13 cellular contexts compared by ENCODE assay signal in the genomic region with DNA sequence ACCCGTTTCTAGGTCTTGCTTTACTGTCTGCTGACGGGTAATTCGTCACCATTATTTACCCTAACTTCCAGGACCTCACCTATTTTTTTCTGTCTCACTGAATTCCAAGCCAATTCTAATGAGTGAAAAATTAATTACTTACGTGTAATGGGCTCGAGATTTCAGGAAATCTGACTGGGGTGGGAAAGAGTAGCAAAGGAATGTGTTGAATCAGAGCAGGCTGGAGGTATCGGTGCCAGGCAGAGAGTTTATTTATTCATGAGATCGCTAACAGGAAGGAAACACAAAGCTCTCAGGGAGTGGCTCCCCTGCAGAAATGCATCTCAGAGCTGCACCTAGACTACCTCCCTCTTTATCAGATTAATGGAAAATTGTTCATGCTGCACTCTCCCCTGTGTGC. TPM values are rescaled to one million over a fixed set of nuclear protein-coding genes. Genes with fewer than 3 reads are reported as not detected.
A peak's percentile ranks its signal among the peaks of the same experiment; 100 is the strongest.
DNase-seq lines count a peak whose midpoint lies in the region; ATAC-seq and TF ChIP-seq lines count a peak whose summit lies in the region.
"Had no signal": no experiment of that assay in that cellular context is flagged by ENCODE, and none has a peak within 500 bp of the region (broad histone marks: within the 10 kb centered on the region; RNA-seq: fewer than 3 reads in every experiment).

No MANE protein-coding gene starts in this region.

- H3K27me3 ChIP-seq in MG63, result no peaks in the 10 kb centered on the region
- H3K27me3 ChIP-seq in osteoblast (ENCODE audit: insufficient read depth, low read length), result peaks cover 10% of the 10 kb centered on the region

- H3K79me2 ChIP-seq in osteoblast (ENCODE audit: insufficient read depth, low read length), result peaks cover 10% of the 10 kb centered on the region

- peaks cover 6% of the 10 kb centered on the region for H3K4me1 ChIP-seq in osteoblast (ENCODE audit: insufficient read depth, low read length)

- peak overlapping the region; percentile 6 for H3K4me2 ChIP-seq in osteoblast (ENCODE audit: insufficient read depth, low read length)

- peak; percentile 44 for DNase-seq in Caki2 (ENCODE audit: low read depth)
- peak; percentile 26 for DNase-seq in MG63
- DNase-seq in osteoblast (ENCODE audit: insufficient read length, low spot score, missing footprints), result no peak
- no peak for DNase-seq in RKO (ENCODE audit: low spot score)
- no peak for DNase-seq in coronary artery (ENCODE audit: low spot score)
- DNase-seq: activated CD4-positive, alpha-beta memory T cell treated with anti-CD3 and anti-CD28 coated beads, Interleukin-2, amount 10 ng/mL, durations not matched to agents 7 days and 5 days; CD4-positive, alpha-beta T cell; NCI-H524; right cardiac atrium; T1000 had no signal

- H3K27ac ChIP-seq in osteoblast (ENCODE audit: low read depth, low read length) (no peak overlapping the region), coronary artery (no peak overlapping the region)

- no peak overlapping the region for H3K4me3 ChIP-seq in MG63
- no peak overlapping the region for H3K4me3 ChIP-seq in osteoblast (ENCODE audit: insufficient read depth, low read length)
- H3K4me3 ChIP-seq in coronary artery, result no peak overlapping the region

- in situ Hi-C loops in Caki2 (cut with HindIII; ENCODE audit: low pct_unique_long_range_greater_than_20kb, low sequenced_read_pairs), result no loop called here

- ATAC-seq in esophagus mucosa (peak; percentile 69), GM21529 (IDR thresholded peaks at IDR 0.05; ENCODE audit: unreplicated experiment) (no peak), HG03097 (IDR thresholded peaks at IDR 0.05; ENCODE audit: low FRiP score, unreplicated experiment) (no peak)
- ATAC-seq: right cardiac atrium had no signal

- TF ChIP-seq CTCF in osteoblast (IDR thresholded peaks at IDR 0.05; ENCODE audit: extremely low read depth, low read depth, low read length) (no peak), coronary artery (IDR thresholded peaks at IDR 0.05) (no peak)

- H4K20me1 ChIP-seq in osteoblast (ENCODE audit: insufficient read depth, low read length), result no peaks in the 10 kb centered on the region

- no peaks in the 10 kb centered on the region for H3K9me3 ChIP-seq in MG63
- H3K9me3 ChIP-seq in osteoblast (ENCODE audit: low read depth, low read length), result no peaks in the 10 kb centered on the region

- no peak overlapping the region for H2AFZ ChIP-seq in osteoblast (ENCODE audit: low read length)

- no peaks in the 10 kb centered on the region for H3K36me3 ChIP-seq in MG63
- no peaks in the 10 kb centered on the region for H3K36me3 ChIP-seq in osteoblast (ENCODE audit: insufficient read depth, low read length)

RNA-seq across cellular contexts. Expression of a gene that starts 4.0 kb away (rescaled TPM):
- 4.9 and 18.5 TPM in 2 replicates for total RNA-seq in Caki2 (2014; rRNA removed; shearing (Covaris generic); ENCODE audit: low replicate concordance)
- total RNA-seq in MG63 (2014; rRNA removed; shearing (Covaris generic); ENCODE audit: low replicate concordance), result 10.7 and 10.9 TPM in 2 replicates
- total RNA-seq in esophagus mucosa (3.6 TPM), osteoblast (32.4 and 36.9 TPM in 2 replicates)

Comparison
In these comparisons a context has a peak if more than half of its experiments do, and no peak if none do; other contexts are left out.
1. DNase-seq: peak in Caki2 (single experiment) and MG63 (single experiment); none in osteoblast (single experiment), RKO (single experiment) and coronary artery (single experiment).